8 cellular contexts compared by ENCODE assay signal in genomic region chr1:182789138-182790076, GRCh38. TPM values are rescaled to one million over a fixed set of nuclear protein-coding genes. Genes with fewer than 3 reads are reported as not detected.
DNase-seq lines count a peak whose midpoint lies in the region; ATAC-seq and TF ChIP-seq lines count a peak whose summit lies in the region.

NPL (plus strand) TSS chr1:182789773; CDS start chr1:182794372, 4,599 bp downstream.

- ATAC-seq in GM18907 (IDR thresholded peaks at IDR 0.05; ENCODE audit: unreplicated experiment) (peak; percentile 93), HG03135 (IDR thresholded peaks at IDR 0.05; ENCODE audit: unreplicated experiment) (peak; percentile 94)

- CTCF ChIA-PET in AG04450 (lab: Charles Lee), result interaction anchor here (0.5 to 12.2 kb wide), 4 partner anchors 10 to 191 kb away, joined by 3 to 552 read pairs (median 3); no protein-coding TSS in a partner anchor

- H3K4me3 ChIP-seq in AG04450 (ENCODE audit: low read depth, low read length), result peak within 1 kb of the TSS; percentile 68
- H3K4me3 ChIP-seq in choroid plexus epithelial cell (ENCODE audit: low read depth, low read length), result peak within 1 kb of the TSS; percentile 71

- POLR2A ChIA-PET in AG04450 (lab: Yijun Ruan, JAX), result no interaction called here

- TF ChIP-seq CTCF in AG04450 (IDR thresholded peaks at IDR 0.05; ENCODE audit: low read depth, low read length), result no peak
- no peak for TF ChIP-seq CTCF in choroid plexus epithelial cell (conservative IDR thresholded peaks at IDR 0.05; ENCODE audit: low read depth, low read length)

- no peak within 1 kb of the TSS for H3K27ac ChIP-seq in AG04450 (ENCODE audit: low read depth, low read length)

- H3K9me3 ChIP-seq in AG04450 (ENCODE audit: control insufficient read depth, insufficient read depth, low read length), result no peaks in the 10 kb centered on the region; the same call in 1 of the 2 replicates

- H3K27me3 ChIP-seq in AG04450 (ENCODE audit: control insufficient read depth, insufficient read depth, low read length), result peaks cover 38% of the 10 kb centered on the region

- DNase-seq in AG04450 (ENCODE audit: low read depth, low spot score) (peak; percentile 10), NCI-H345 treated with DMSO at 0.1 percent for 48 hours (lab: John Stamatoyannopoulos, UW; ENCODE audit: unreplicated experiment) (peak; percentile 33), choroid plexus epithelial cell (ENCODE audit: low read depth) (peak; percentile 73), left kidney (ENCODE audit: low read depth, low spot score) (peak; percentile 88)
- DNase-seq in activated CD4-positive, alpha-beta T cell treated with anti-CD3 and anti-CD28 coated beads for 24 hours (ENCODE audit: low read depth in 2 of 2), result peak; percentile 72
- DNase-seq in stimulated activated CD4-positive, alpha-beta T cell treated with anti-CD3 and anti-CD28 coated beads, Interleukin-2, amount 100 ng/mL, for 4 hours (ENCODE audit: low read depth), result peak; percentile 76

RNA-seq across cellular contexts. Expression of gene NPL, which starts in this region (rescaled TPM):
- polyA plus RNA-seq in AG04450 (2011; rRNA removed), result 0.48 and 0.55 TPM in 2 replicates
- 0.30 and 0.64 TPM in 2 replicates for polyA minus RNA-seq in AG04450 (2011; rRNA and poly(A)+ RNA removed)

Comparison
In these comparisons a context has a peak if more than half of its experiments do, and no peak if none do; other contexts are left out.
1. Peak in DNase-seq and H3K4me3 ChIP-seq in AG04450; RNA of the gene not detected or under 1 TPM.
2. DNase-seq: peak in every context shown above with its lines; median percentile 88 in left kidney; 76 in stimulated activated CD4-positive, alpha-beta T cell treated with anti-CD3 and anti-CD28 coated beads, Interleukin-2, amount 100 ng/mL, for 4 hours; 73 in choroid plexus epithelial cell; 72 in activated CD4-positive, alpha-beta T cell treated with anti-CD3 and anti-CD28 coated beads for 24 hours; 33 in NCI-H345 treated with DMSO at 0.1 percent for 48 hours; 10 in AG04450.